In genomic region chr11:64629796-64630562, GRCh38 we compare ENCODE assay signal across 1 cellular context.
TF ChIP-seq lines count a peak whose summit lies in the region.

No MANE protein-coding gene starts in this region.

TF ChIP-seq in HCT116, 20 proteins besides CTCF, POLR2A, EP300 and RAD21 (continued from another document):
- no peak for TF ChIP-seq REST (IDR thresholded peaks at IDR 0.05; ENCODE audit: low read depth)
- no peak for TF ChIP-seq YY1 (IDR thresholded peaks at IDR 0.05; ENCODE audit: extremely low read depth, insufficient replicate concordance, low read depth, low read length)
- no peak for TF ChIP-seq SRF (IDR thresholded peaks at IDR 0.05; ENCODE audit: low read depth)
- TF ChIP-seq POLR2AphosphoS5 (IDR thresholded peaks at IDR 0.05; ENCODE audit: low read depth, low read length) = no peak
- no peak for TF ChIP-seq ELF1 (IDR thresholded peaks at IDR 0.05; ENCODE audit: borderline replicate concordance, low read depth)
- TF ChIP-seq FOSL1 (IDR thresholded peaks at IDR 0.05; ENCODE audit: low read depth) = no peak
- no peak for TF ChIP-seq ZFX (IDR thresholded peaks at IDR 0.05)
- TF ChIP-seq SIN3A (IDR thresholded peaks at IDR 0.05; ENCODE audit: low read depth) = no peak
